In the genomic region with DNA sequence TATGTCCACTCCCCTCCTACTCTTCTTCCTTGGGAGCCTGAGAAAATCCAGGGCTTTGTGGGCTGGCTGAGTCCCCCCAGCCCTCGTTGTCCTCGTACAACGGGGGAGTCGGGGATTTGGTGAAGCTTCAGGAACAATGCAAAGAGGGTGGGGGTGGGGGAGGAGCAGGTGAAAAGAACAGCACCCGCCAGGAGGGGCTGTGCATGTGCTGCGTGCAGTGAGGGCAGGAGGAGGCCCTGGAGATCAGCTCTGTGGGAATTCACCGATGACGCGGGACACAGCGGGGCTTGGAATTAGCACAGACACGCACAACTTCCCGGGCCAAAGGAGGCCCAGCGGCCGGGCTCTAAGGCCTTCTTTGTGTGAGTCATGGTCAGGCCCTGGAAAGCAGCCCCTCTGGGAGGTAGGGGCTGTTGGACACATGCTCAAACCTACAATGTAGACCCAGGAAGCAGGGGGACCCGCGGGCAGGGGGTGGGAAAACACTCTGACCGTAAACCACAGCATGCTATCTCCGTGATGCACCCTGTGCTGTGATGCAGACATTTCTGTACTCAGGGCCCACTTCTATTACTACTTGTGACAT, we compare ENCODE assay signal across 9 cellular contexts.
DNase-seq lines count a peak whose midpoint lies in the region; ATAC-seq and TF ChIP-seq lines count a peak whose summit lies in the region.
"Had no signal": no experiment of that assay in that cellular context is flagged by ENCODE, and none has a peak within 500 bp of the region (broad histone marks: within the 10 kb centered on the region; RNA-seq: fewer than 3 reads in every experiment).

No MANE protein-coding gene starts in this region.

- peaks cover 13% of the 10 kb centered on the region for H3K4me1 Mint-ChIP-seq in nephron
- H3K4me1 Mint-ChIP-seq in activated naive CD4-positive, alpha-beta T cell treated with anti-CD3 and anti-CD28 coated beads, Interleukin-2, amount 10 ng/mL, durations not matched to agents 7 days and 5 days = peaks cover 6% of the 10 kb centered on the region
- H3K4me1 Mint-ChIP-seq: stimulated activated naive B cell treated with anti-CD40 and anti-IgM and Interleukin-4, amounts not matched to agents 10 μg/mL and 1 μg/mL and 100 μg/mL, for 72 hours had no signal

- peaks cover 4% of the 10 kb centered on the region for H3K27me3 Mint-ChIP-seq in nephron (ENCODE audit: low read depth)
- H3K27me3 Mint-ChIP-seq in activated naive CD4-positive, alpha-beta T cell treated with anti-CD3 and anti-CD28 coated beads, Interleukin-2, amount 10 ng/mL, durations not matched to agents 7 days and 5 days = no peaks in the 10 kb centered on the region
- H3K27me3 Mint-ChIP-seq: stimulated activated naive B cell treated with anti-CD40 and anti-IgM and Interleukin-4, amounts not matched to agents 10 μg/mL and 1 μg/mL and 100 μg/mL, for 72 hours had no signal

- no peak overlapping the region for H3K4me3 Mint-ChIP-seq in nephron
- H3K4me3 Mint-ChIP-seq in activated naive CD4-positive, alpha-beta T cell treated with anti-CD3 and anti-CD28 coated beads, Interleukin-2, amount 10 ng/mL, durations not matched to agents 7 days and 5 days = no peak overlapping the region
- H3K4me3 Mint-ChIP-seq: stimulated activated naive B cell treated with anti-CD40 and anti-IgM and Interleukin-4, amounts not matched to agents 10 μg/mL and 1 μg/mL and 100 μg/mL, for 72 hours had no signal

- no peak for TF ChIP-seq CTCF in nephron (IDR thresholded peaks at IDR 0.05; ENCODE audit: unreplicated experiment in 3 of 3)

- peak overlapping the region; percentile 81 to 89 (median 89) for H3K27ac Mint-ChIP-seq in nephron
- H3K27ac Mint-ChIP-seq in activated naive CD4-positive, alpha-beta T cell treated with anti-CD3 and anti-CD28 coated beads, Interleukin-2, amount 10 ng/mL, durations not matched to agents 7 days and 5 days = no peak overlapping the region

- no peaks in the 10 kb centered on the region for H3K9me3 Mint-ChIP-seq in nephron
- H3K9me3 Mint-ChIP-seq in activated naive CD4-positive, alpha-beta T cell treated with anti-CD3 and anti-CD28 coated beads, Interleukin-2, amount 10 ng/mL, durations not matched to agents 7 days and 5 days = no peaks in the 10 kb centered on the region
- H3K9me3 Mint-ChIP-seq: stimulated activated naive B cell treated with anti-CD40 and anti-IgM and Interleukin-4, amounts not matched to agents 10 μg/mL and 1 μg/mL and 100 μg/mL, for 72 hours had no signal

- CTCF ChIA-PET in activated naive CD4-positive, alpha-beta T cell treated with anti-CD3 and anti-CD28 coated beads, Interleukin-2, amount 10 ng/mL, durations not matched to agents 7 days and 5 days (lab: Charles Lee) = no interaction called here

- peaks cover 39% of the 10 kb centered on the region for H3K36me3 Mint-ChIP-seq in nephron (ENCODE audit: low read depth)
- peaks cover 6% of the 10 kb centered on the region for H3K36me3 Mint-ChIP-seq in activated naive CD4-positive, alpha-beta T cell treated with anti-CD3 and anti-CD28 coated beads, Interleukin-2, amount 10 ng/mL, durations not matched to agents 7 days and 5 days

- DNase-seq in AG08395 (ENCODE audit: low spot score) = peak; percentile 84
- DNase-seq in OCI-M1 (lab: John Stamatoyannopoulos, UW) = peak; percentile 95
- DNase-seq in fibroblast of peridontal ligament (ENCODE audit: extremely low read depth) = peak; percentile 8
- DNase-seq in dedifferentiated amniotic fluid mesenchymal stem cell (ENCODE audit: extremely low spot score) = no peak
- no peak for DNase-seq in activated naive CD4-positive, alpha-beta T cell treated with anti-CD3 and anti-CD28 coated beads, Interleukin-2, amount 10 ng/mL, durations not matched to agents 7 days and 5 days
- DNase-seq in NCI-H1092 treated with DMSO at 0.1 percent for 48 hours (lab: John Stamatoyannopoulos, UW) = no peak
- DNase-seq: stimulated activated naive B cell treated with anti-CD40 and anti-IgM and Interleukin-4, amounts not matched to agents 10 μg/mL and 1 μg/mL and 100 μg/mL, for 72 hours had no signal

- no peak for ATAC-seq in HG03378 (IDR thresholded peaks at IDR 0.05; ENCODE audit: unreplicated experiment)
- ATAC-seq: stimulated activated naive B cell treated with anti-CD40 and anti-IgM and Interleukin-4, amounts not matched to agents 10 μg/mL and 1 μg/mL and 100 μg/mL, for 72 hours had no signal

Comparison
In these comparisons a context has a peak if more than half of its experiments do, and no peak if none do; other contexts are left out.
1. DNase-seq: peak in AG08395 (single experiment), OCI-M1 (single experiment) and fibroblast of peridontal ligament (single experiment); none in dedifferentiated amniotic fluid mesenchymal stem cell (single experiment), activated naive CD4-positive, alpha-beta T cell treated with anti-CD3 and anti-CD28 coated beads, Interleukin-2, amount 10 ng/mL, durations not matched to agents 7 days and 5 days (single experiment) and NCI-H1092 treated with DMSO at 0.1 percent for 48 hours (single experiment).